In the genomic region with DNA sequence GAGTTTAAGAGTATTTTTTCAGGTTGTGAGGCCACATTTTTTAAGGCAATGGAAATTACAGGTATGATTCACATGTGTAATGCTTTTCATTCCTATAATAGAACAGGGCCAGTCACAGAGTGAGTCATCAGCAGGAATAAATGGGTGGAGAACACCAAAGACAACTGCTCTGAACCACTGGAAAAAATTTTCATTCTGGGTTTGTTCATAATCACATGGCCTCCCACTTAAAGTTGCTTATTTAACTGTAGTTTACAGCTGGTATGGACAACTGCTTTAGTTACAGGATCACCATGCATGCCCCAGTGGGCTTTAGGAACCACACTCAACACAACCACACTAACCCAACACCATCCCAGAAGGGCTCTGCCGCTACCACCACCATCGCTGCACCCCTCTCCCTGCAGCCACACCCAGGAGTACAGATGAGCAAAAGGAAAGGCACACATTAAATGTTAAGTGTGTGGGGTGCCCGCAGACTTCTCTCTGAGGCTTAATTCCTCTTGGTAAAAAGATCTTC, we compare ENCODE assay signal across 9 cellular contexts.
DNase-seq lines count a peak whose midpoint lies in the region; FAIRE-seq and TF ChIP-seq lines count a peak whose summit lies in the region.
"Had no signal": no experiment of that assay in that cellular context is flagged by ENCODE, and none has a peak within 500 bp of the region (broad histone marks: within the 10 kb centered on the region; RNA-seq: fewer than 3 reads in every experiment).

No MANE protein-coding gene starts in this region.

- DNase-seq in ELR (ENCODE audit: low read depth) (peak; percentile 96), NCI-H226 (peak; percentile 89), endodermal cell (no peak), NCI-H345 (lab: John Stamatoyannopoulos, UW) (no peak), KBM-7 (no peak), kidney (no peak), NOMO-1 treated with dmso at 0.1 percent for 144 hours (lab: John Stamatoyannopoulos, UW; ENCODE audit: unreplicated experiment) (no peak)
- DNase-seq: activated naive CD4-positive, alpha-beta T cell treated with anti-CD3 and anti-CD28 coated beads, Interleukin-2, amount 10 ng/mL, durations not matched to agents 7 days and 5 days had no signal

- H3K9me3 ChIP-seq in endodermal cell (ENCODE audit: control insufficient read depth, low read length) (no peaks in the 10 kb centered on the region), kidney (ENCODE audit: control insufficient read depth in 1 of 2, low read length in 2 of 2) (no peaks in the 10 kb centered on the region)

- H3K27me3 ChIP-seq in endodermal cell (ENCODE audit: control insufficient read depth, insufficient read depth, low read length, poor library complexity, severe bottlenecking), result no peaks in the 10 kb centered on the region
- H3K27me3 ChIP-seq in rectal smooth muscle tissue (ENCODE audit: control insufficient read depth, insufficient read depth, low read length), result no peaks in the 10 kb centered on the region

- H3K4me1 ChIP-seq in endodermal cell (ENCODE audit: control insufficient read depth, insufficient read depth, low read length) (peaks cover 24% of the 10 kb centered on the region), rectal smooth muscle tissue (ENCODE audit: control insufficient read depth, insufficient read depth, low read length) (peaks cover 4% of the 10 kb centered on the region), kidney (ENCODE audit: control insufficient read depth in 1 of 2, insufficient read depth in 1 of 2, low read depth in 1 of 2, low read length in 2 of 2) (no peaks in the 10 kb centered on the region)

- H3K36me3 ChIP-seq in endodermal cell (ENCODE audit: control insufficient read depth, insufficient read depth, low read length) (no peaks in the 10 kb centered on the region), rectal smooth muscle tissue (ENCODE audit: control insufficient read depth, insufficient read depth, low read length) (no peaks in the 10 kb centered on the region), kidney (ENCODE audit: control insufficient read depth in 1 of 2, insufficient read depth in 2 of 2, low read length in 2 of 2) (no peaks in the 10 kb centered on the region)

- TF ChIP-seq CTCF in endodermal cell (conservative IDR thresholded peaks at IDR 0.05) (no peak), kidney (IDR thresholded peaks at IDR 0.05; ENCODE audit: borderline replicate concordance, extremely low read depth, insufficient read depth) (no peak)

- H3K27ac ChIP-seq in endodermal cell (ENCODE audit: low read depth, low read length), result no peak overlapping the region
- H3K27ac ChIP-seq in rectal smooth muscle tissue (ENCODE audit: low read depth, low read length), result peak overlapping the region; percentile 8
- no peak overlapping the region for H3K27ac ChIP-seq in kidney (ENCODE audit: low read depth in 2 of 2, low read length in 2 of 2)

- H3K9ac ChIP-seq in endodermal cell (ENCODE audit: extremely low read depth, low read length, poor library complexity, severe bottlenecking) (no peak overlapping the region), rectal smooth muscle tissue (ENCODE audit: low read length) (no peak overlapping the region), kidney (ENCODE audit: low read length in 2 of 2) (no peak overlapping the region)

- peak overlapping the region; percentile 10 for H3K27ac Mint-ChIP-seq in endodermal cell
- H3K27ac Mint-ChIP-seq: activated naive CD4-positive, alpha-beta T cell treated with anti-CD3 and anti-CD28 coated beads, Interleukin-2, amount 10 ng/mL, durations not matched to agents 7 days and 5 days had no signal

- peaks cover 35% of the 10 kb centered on the region for H3K4me1 Mint-ChIP-seq in endodermal cell
- H3K4me1 Mint-ChIP-seq: activated naive CD4-positive, alpha-beta T cell treated with anti-CD3 and anti-CD28 coated beads, Interleukin-2, amount 10 ng/mL, durations not matched to agents 7 days and 5 days had no signal

- WGBS in endodermal cell (ENCODE audit: insufficient coverage in 1 of 2, insufficient read length in 1 of 2), 2 experiments, result 98% methylated on average over 3 of the region's 3 CpGs; no CpG with 5 or more reads in 1 of the 2 experiments

- H3K4me3 ChIP-seq in endodermal cell (ENCODE audit: low read length) (no peak overlapping the region), rectal smooth muscle tissue (ENCODE audit: low read length) (no peak overlapping the region), kidney (ENCODE audit: low read length in 2 of 2) (no peak overlapping the region)

- no peaks in the 10 kb centered on the region for H3K27me3 Mint-ChIP-seq in endodermal cell (ENCODE audit: insufficient read depth)

- H3K9me3 Mint-ChIP-seq in endodermal cell, result no peaks in the 10 kb centered on the region
- H3K9me3 Mint-ChIP-seq: activated naive CD4-positive, alpha-beta T cell treated with anti-CD3 and anti-CD28 coated beads, Interleukin-2, amount 10 ng/mL, durations not matched to agents 7 days and 5 days had no signal

- no peak overlapping the region for H3K4me3 Mint-ChIP-seq in endodermal cell
- H3K4me3 Mint-ChIP-seq: activated naive CD4-positive, alpha-beta T cell treated with anti-CD3 and anti-CD28 coated beads, Interleukin-2, amount 10 ng/mL, durations not matched to agents 7 days and 5 days had no signal

- FAIRE-seq in kidney (lab: Jason Lieb, UNC), result no peak

- peaks cover 4% of the 10 kb centered on the region for H3K36me3 Mint-ChIP-seq in endodermal cell (ENCODE audit: low read depth)
- H3K36me3 Mint-ChIP-seq: activated naive CD4-positive, alpha-beta T cell treated with anti-CD3 and anti-CD28 coated beads, Interleukin-2, amount 10 ng/mL, durations not matched to agents 7 days and 5 days had no signal

- intact Hi-C loops in kidney (cut with DNase I), result no loop called here

- in situ Hi-C loops in KBM-7 (cut with MboI; ENCODE audit: low pct_unique_long_range_greater_than_20kb, low sequenced_read_pairs), result no loop called here

Comparison
In these comparisons a context has a peak if more than half of its experiments do, and no peak if none do; other contexts are left out.
1. DNase-seq: peak in ELR (single experiment) and NCI-H226 (single experiment); none in endodermal cell (single experiment), NCI-H345 (single experiment), KBM-7 (single experiment), kidney (single experiment) and NOMO-1 treated with dmso at 0.1 percent for 144 hours (single experiment).